ENCODE assay signal across 1 cellular context in genomic region chr19:19062454-19063182, GRCh38.
TF ChIP-seq lines count a peak whose summit lies in the region.

No MANE protein-coding gene starts in this region.

TF ChIP-seq in H1, 55 proteins besides CTCF, POLR2A, EP300 and RAD21 (continued from another document):
- TF ChIP-seq CHD7 (IDR thresholded peaks at IDR 0.05; ENCODE audit: insufficient replicate concordance, low read length): no peak
- TF ChIP-seq CHD1 (IDR thresholded peaks at IDR 0.05; ENCODE audit: low read depth, low read length): no peak
- TF ChIP-seq CBX8 (IDR thresholded peaks at IDR 0.05; ENCODE audit: borderline replicate concordance, low read depth, low read length): no peak
- TF ChIP-seq NRF1 (IDR thresholded peaks at IDR 0.05; ENCODE audit: low read depth, low read length): no peak
- TF ChIP-seq SIN3A (conservative IDR thresholded peaks at IDR 0.05 in 1 of 2, IDR thresholded peaks at IDR 0.05 in 1 of 2; ENCODE audit: low read depth in 1 of 2, low read length in 2 of 2): no peak
